In the genomic region with DNA sequence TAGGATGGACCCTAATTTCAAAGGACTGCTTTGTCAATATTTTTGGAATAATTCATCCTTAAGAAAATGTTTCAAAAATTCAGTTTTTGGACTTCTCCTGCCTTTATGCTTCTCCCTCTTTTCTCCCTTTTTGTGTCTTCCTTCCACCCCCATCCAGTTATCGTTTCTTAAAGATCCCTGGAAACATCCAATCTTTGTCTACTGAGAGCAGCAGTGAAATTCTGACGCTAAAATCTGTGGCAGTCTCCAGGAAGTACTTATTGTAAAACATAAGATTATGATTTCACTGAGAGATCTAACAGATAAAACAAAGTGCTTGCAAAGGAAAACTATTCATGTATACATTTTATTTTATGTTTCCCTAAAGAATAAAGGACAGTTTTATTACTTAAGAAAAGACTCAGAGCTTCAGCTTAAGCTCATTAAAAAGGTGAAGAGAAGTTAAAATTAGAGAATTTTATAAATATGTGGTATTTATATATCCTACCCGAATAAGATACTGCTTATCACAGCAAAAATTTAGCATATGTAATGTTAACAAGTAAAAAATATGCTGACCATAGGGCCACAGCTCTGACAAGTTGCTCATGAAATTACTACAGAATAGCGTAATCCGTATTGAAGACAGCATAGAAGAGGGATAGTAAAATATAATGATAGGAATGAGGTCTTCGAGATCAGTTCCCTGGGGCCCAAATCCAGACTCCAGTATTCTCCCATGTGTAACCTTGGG, we compare ENCODE assay signal across 2 cellular contexts.
TF ChIP-seq lines count a peak whose summit lies in the region.

No MANE protein-coding gene starts in this region.

TF ChIP-seq in SK-N-SH, 30 proteins besides CTCF, POLR2A, EP300 and RAD21:
- TF ChIP-seq, protein P1, sequence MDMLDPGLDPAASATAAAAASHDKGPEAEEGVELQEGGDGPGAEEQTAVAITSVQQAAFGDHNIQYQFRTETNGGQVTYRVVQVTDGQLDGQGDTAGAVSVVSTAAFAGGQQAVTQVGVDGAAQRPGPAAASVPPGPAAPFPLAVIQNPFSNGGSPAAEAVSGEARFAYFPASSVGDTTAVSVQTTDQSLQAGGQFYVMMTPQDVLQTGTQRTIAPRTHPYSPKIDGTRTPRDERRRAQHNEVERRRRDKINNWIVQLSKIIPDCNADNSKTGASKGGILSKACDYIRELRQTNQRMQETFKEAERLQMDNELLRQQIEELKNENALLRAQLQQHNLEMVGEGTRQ (IDR thresholded peaks at IDR 0.05; ENCODE audit: borderline replicate concordance, low read depth, low read length), result no peak
- TF ChIP-seq MXI1 (IDR thresholded peaks at IDR 0.05; ENCODE audit: low read depth, low read length) (no peak), CHD2 (IDR thresholded peaks at IDR 0.05; ENCODE audit: low read length, partially characterized antibody) (no peak), TAF1 (IDR thresholded peaks at IDR 0.05; ENCODE audit: borderline replicate concordance, low read depth, low read length) (no peak), EZH2phosphoT487 (IDR thresholded peaks at IDR 0.05; ENCODE audit: borderline replicate concordance, low read depth) (no peak), POLR2AphosphoS5 (IDR thresholded peaks at IDR 0.05; ENCODE audit: low read depth, low read length) (no peak), SMC3 (IDR thresholded peaks at IDR 0.05; ENCODE audit: low read depth, low read length) (no peak), JUND (IDR thresholded peaks at IDR 0.05) (no peak), TEAD4 (IDR thresholded peaks at IDR 0.05; ENCODE audit: borderline replicate concordance, insufficient read depth) (no peak), FOXM1 (IDR thresholded peaks at IDR 0.05; ENCODE audit: low read depth) (no peak), TCF12 (IDR thresholded peaks at IDR 0.05) (no peak), FOSL2 (IDR thresholded peaks at IDR 0.05; ENCODE audit: borderline replicate concordance, low read depth) (no peak), FOXJ3 (CRISPR knock-in tag; IDR thresholded peaks at IDR 0.05) (no peak), ELF1 (IDR thresholded peaks at IDR 0.05) (no peak), GATA2 (CRISPR knock-in tag; IDR thresholded peaks at IDR 0.05) (no peak)
- TF ChIP-seq, protein P2, sequence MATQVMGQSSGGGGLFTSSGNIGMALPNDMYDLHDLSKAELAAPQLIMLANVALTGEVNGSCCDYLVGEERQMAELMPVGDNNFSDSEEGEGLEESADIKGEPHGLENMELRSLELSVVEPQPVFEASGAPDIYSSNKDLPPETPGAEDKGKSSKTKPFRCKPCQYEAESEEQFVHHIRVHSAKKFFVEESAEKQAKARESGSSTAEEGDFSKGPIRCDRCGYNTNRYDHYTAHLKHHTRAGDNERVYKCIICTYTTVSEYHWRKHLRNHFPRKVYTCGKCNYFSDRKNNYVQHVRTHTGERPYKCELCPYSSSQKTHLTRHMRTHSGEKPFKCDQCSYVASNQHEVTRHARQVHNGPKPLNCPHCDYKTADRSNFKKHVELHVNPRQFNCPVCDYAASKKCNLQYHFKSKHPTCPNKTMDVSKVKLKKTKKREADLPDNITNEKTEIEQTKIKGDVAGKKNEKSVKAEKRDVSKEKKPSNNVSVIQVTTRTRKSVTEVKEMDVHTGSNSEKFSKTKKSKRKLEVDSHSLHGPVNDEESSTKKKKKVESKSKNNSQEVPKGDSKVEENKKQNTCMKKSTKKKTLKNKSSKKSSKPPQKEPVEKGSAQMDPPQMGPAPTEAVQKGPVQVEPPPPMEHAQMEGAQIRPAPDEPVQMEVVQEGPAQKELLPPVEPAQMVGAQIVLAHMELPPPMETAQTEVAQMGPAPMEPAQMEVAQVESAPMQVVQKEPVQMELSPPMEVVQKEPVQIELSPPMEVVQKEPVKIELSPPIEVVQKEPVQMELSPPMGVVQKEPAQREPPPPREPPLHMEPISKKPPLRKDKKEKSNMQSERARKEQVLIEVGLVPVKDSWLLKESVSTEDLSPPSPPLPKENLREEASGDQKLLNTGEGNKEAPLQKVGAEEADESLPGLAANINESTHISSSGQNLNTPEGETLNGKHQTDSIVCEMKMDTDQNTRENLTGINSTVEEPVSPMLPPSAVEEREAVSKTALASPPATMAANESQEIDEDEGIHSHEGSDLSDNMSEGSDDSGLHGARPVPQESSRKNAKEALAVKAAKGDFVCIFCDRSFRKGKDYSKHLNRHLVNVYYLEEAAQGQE (IDR thresholded peaks at IDR 0.05; ENCODE audit: low read depth, low read length), result no peak
- TF ChIP-seq, protein P3, sequence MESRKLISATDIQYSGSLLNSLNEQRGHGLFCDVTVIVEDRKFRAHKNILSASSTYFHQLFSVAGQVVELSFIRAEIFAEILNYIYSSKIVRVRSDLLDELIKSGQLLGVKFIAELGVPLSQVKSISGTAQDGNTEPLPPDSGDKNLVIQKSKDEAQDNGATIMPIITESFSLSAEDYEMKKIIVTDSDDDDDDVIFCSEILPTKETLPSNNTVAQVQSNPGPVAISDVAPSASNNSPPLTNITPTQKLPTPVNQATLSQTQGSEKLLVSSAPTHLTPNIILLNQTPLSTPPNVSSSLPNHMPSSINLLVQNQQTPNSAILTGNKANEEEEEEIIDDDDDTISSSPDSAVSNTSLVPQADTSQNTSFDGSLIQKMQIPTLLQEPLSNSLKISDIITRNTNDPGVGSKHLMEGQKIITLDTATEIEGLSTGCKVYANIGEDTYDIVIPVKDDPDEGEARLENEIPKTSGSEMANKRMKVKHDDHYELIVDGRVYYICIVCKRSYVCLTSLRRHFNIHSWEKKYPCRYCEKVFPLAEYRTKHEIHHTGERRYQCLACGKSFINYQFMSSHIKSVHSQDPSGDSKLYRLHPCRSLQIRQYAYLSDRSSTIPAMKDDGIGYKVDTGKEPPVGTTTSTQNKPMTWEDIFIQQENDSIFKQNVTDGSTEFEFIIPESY (IDR thresholded peaks at IDR 0.05; ENCODE audit: borderline replicate concordance, low read depth), result no peak
- TF ChIP-seq, protein P4, sequence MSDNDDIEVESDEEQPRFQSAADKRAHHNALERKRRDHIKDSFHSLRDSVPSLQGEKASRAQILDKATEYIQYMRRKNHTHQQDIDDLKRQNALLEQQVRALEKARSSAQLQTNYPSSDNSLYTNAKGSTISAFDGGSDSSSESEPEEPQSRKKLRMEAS (IDR thresholded peaks at IDR 0.05; ENCODE audit: low read depth), result no peak
- TF ChIP-seq, protein P5, sequence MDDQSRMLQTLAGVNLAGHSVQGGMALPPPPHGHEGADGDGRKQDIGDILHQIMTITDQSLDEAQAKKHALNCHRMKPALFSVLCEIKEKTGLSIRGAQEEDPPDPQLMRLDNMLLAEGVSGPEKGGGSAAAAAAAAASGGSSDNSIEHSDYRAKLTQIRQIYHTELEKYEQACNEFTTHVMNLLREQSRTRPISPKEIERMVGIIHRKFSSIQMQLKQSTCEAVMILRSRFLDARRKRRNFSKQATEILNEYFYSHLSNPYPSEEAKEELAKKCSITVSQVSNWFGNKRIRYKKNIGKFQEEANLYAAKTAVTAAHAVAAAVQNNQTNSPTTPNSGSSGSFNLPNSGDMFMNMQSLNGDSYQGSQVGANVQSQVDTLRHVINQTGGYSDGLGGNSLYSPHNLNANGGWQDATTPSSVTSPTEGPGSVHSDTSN (IDR thresholded peaks at IDR 0.05), result no peak

TF ChIP-seq in SK-N-SH treated with all-trans-retinoic acid at 6 μM for 48 hours, 23 proteins besides CTCF, POLR2A, EP300 and RAD21:
- no peak for TF ChIP-seq ESRRG (CRISPR knock-in tag; IDR thresholded peaks at IDR 0.05)
- no peak for TF ChIP-seq ZFP3 (CRISPR knock-in tag; IDR thresholded peaks at IDR 0.05)
- no peak for TF ChIP-seq RARB (CRISPR knock-in tag; IDR thresholded peaks at IDR 0.05)
- no peak for TF ChIP-seq ISL1 (CRISPR knock-in tag; IDR thresholded peaks at IDR 0.05)
- no peak for TF ChIP-seq GLIS3 (CRISPR knock-in tag; IDR thresholded peaks at IDR 0.05)
- no peak for TF ChIP-seq SNAI2 (CRISPR knock-in tag; IDR thresholded peaks at IDR 0.05)
- TF ChIP-seq, protein P6, sequence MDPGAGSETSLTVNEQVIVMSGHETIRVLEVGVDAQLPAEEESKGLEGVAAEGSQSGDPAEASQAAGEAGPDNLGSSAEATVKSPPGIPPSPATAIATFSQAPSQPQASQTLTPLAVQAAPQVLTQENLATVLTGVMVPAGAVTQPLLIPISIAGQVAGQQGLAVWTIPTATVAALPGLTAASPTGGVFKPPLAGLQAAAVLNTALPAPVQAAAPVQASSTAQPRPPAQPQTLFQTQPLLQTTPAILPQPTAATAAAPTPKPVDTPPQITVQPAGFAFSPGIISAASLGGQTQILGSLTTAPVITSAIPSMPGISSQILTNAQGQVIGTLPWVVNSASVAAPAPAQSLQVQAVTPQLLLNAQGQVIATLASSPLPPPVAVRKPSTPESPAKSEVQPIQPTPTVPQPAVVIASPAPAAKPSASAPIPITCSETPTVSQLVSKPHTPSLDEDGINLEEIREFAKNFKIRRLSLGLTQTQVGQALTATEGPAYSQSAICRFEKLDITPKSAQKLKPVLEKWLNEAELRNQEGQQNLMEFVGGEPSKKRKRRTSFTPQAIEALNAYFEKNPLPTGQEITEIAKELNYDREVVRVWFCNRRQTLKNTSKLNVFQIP (CRISPR knock-in tag; IDR thresholded peaks at IDR 0.05; ENCODE audit: borderline replicate concordance, low read depth), result no peak
- no peak for TF ChIP-seq PPARA (CRISPR knock-in tag; IDR thresholded peaks at IDR 0.05; ENCODE audit: borderline replicate concordance)
